In the genomic region with DNA sequence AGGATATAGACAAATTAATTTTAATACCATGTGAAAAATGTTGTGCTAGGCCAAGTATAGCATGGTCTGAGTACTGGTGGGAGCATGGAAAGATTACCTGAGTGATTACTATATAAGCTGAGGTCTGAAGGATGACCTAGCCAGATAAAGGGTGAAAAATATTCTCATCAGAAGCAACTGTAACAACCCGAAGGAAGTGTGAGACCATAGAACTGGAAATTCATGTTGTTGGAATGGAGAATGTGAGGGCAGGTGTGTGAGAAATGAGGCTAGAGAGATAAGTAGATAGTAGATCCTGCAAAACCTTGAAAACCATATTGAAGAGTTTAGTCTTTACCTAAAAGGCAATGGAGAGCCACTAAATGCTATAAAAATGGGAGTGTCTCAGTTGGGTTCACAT, we compare ENCODE assay signal across 1 cellular context.
TF ChIP-seq lines count a peak whose summit lies in the region.

No MANE protein-coding gene starts in this region.

TF ChIP-seq in GM23338, 12 proteins besides CTCF, POLR2A, EP300 and RAD21 (continued from another document):
- TF ChIP-seq, protein P1, sequence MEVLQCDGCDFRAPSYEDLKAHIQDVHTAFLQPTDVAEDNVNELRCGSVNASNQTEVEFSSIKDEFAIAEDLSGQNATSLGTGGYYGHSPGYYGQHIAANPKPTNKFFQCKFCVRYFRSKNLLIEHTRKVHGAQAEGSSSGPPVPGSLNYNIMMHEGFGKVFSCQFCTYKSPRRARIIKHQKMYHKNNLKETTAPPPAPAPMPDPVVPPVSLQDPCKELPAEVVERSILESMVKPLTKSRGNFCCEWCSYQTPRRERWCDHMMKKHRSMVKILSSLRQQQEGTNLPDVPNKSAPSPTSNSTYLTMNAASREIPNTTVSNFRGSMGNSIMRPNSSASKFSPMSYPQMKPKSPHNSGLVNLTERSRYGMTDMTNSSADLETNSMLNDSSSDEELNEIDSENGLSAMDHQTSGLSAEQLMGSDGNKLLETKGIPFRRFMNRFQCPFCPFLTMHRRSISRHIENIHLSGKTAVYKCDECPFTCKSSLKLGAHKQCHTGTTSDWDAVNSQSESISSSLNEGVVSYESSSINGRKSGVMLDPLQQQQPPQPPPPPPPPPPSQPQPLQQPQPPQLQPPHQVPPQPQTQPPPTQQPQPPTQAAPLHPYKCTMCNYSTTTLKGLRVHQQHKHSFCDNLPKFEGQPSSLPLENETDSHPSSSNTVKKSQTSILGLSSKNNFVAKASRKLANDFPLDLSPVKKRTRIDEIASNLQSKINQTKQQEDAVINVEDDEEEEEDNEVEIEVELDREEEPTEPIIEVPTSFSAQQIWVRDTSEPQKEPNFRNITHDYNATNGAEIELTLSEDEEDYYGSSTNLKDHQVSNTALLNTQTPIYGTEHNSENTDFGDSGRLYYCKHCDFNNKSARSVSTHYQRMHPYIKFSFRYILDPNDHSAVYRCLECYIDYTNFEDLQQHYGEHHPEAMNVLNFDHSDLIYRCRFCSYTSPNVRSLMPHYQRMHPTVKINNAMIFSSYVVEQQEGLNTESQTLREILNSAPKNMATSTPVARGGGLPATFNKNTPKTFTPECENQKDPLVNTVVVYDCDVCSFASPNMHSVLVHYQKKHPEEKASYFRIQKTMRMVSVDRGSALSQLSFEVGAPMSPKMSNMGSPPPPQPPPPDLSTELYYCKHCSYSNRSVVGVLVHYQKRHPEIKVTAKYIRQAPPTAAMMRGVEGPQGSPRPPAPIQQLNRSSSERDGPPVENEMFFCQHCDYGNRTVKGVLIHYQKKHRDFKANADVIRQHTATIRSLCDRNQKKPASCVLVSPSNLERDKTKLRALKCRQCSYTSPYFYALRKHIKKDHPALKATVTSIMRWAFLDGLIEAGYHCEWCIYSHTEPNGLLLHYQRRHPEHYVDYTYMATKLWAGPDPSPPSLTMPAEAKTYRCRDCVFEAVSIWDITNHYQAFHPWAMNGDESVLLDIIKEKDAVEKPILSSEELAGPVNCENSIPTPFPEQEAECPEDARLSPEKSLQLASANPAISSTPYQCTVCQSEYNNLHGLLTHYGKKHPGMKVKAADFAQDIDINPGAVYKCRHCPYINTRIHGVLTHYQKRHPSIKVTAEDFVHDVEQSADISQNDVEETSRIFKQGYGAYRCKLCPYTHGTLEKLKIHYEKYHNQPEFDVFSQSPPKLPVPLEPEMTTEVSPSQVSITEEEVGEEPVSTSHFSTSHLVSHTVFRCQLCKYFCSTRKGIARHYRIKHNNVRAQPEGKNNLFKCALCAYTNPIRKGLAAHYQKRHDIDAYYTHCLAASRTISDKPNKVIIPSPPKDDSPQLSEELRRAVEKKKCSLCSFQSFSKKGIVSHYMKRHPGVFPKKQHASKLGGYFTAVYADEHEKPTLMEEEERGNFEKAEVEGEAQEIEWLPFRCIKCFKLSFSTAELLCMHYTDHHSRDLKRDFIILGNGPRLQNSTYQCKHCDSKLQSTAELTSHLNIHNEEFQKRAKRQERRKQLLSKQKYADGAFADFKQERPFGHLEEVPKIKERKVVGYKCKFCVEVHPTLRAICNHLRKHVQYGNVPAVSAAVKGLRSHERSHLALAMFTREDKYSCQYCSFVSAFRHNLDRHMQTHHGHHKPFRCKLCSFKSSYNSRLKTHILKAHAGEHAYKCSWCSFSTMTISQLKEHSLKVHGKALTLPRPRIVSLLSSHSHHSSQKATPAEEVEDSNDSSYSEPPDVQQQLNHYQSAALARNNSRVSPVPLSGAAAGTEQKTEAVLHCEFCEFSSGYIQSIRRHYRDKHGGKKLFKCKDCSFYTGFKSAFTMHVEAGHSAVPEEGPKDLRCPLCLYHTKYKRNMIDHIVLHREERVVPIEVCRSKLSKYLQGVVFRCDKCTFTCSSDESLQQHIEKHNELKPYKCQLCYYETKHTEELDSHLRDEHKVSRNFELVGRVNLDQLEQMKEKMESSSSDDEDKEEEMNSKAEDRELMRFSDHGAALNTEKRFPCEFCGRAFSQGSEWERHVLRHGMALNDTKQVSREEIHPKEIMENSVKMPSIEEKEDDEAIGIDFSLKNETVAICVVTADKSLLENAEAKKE (CRISPR knock-in tag; IDR thresholded peaks at IDR 0.05): no peak
- TF ChIP-seq, protein P2, sequence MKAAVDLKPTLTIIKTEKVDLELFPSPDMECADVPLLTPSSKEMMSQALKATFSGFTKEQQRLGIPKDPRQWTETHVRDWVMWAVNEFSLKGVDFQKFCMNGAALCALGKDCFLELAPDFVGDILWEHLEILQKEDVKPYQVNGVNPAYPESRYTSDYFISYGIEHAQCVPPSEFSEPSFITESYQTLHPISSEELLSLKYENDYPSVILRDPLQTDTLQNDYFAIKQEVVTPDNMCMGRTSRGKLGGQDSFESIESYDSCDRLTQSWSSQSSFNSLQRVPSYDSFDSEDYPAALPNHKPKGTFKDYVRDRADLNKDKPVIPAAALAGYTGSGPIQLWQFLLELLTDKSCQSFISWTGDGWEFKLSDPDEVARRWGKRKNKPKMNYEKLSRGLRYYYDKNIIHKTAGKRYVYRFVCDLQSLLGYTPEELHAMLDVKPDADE (IDR thresholded peaks at IDR 0.05): no peak
- TF ChIP-seq EZH2 (IDR thresholded peaks at IDR 0.05; ENCODE audit: low read depth, unreplicated experiment) (no peak), ZNF114 (CRISPR knock-in tag; IDR thresholded peaks at IDR 0.05) (no peak)
- TF ChIP-seq, protein P3, sequence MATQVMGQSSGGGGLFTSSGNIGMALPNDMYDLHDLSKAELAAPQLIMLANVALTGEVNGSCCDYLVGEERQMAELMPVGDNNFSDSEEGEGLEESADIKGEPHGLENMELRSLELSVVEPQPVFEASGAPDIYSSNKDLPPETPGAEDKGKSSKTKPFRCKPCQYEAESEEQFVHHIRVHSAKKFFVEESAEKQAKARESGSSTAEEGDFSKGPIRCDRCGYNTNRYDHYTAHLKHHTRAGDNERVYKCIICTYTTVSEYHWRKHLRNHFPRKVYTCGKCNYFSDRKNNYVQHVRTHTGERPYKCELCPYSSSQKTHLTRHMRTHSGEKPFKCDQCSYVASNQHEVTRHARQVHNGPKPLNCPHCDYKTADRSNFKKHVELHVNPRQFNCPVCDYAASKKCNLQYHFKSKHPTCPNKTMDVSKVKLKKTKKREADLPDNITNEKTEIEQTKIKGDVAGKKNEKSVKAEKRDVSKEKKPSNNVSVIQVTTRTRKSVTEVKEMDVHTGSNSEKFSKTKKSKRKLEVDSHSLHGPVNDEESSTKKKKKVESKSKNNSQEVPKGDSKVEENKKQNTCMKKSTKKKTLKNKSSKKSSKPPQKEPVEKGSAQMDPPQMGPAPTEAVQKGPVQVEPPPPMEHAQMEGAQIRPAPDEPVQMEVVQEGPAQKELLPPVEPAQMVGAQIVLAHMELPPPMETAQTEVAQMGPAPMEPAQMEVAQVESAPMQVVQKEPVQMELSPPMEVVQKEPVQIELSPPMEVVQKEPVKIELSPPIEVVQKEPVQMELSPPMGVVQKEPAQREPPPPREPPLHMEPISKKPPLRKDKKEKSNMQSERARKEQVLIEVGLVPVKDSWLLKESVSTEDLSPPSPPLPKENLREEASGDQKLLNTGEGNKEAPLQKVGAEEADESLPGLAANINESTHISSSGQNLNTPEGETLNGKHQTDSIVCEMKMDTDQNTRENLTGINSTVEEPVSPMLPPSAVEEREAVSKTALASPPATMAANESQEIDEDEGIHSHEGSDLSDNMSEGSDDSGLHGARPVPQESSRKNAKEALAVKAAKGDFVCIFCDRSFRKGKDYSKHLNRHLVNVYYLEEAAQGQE (IDR thresholded peaks at IDR 0.05; ENCODE audit: unreplicated experiment): no peak
TF ChIP-seq in GM23338: peak in this region for 0.
